Comparison of ENCODE assay signal across 8 cellular contexts in the genomic region with DNA sequence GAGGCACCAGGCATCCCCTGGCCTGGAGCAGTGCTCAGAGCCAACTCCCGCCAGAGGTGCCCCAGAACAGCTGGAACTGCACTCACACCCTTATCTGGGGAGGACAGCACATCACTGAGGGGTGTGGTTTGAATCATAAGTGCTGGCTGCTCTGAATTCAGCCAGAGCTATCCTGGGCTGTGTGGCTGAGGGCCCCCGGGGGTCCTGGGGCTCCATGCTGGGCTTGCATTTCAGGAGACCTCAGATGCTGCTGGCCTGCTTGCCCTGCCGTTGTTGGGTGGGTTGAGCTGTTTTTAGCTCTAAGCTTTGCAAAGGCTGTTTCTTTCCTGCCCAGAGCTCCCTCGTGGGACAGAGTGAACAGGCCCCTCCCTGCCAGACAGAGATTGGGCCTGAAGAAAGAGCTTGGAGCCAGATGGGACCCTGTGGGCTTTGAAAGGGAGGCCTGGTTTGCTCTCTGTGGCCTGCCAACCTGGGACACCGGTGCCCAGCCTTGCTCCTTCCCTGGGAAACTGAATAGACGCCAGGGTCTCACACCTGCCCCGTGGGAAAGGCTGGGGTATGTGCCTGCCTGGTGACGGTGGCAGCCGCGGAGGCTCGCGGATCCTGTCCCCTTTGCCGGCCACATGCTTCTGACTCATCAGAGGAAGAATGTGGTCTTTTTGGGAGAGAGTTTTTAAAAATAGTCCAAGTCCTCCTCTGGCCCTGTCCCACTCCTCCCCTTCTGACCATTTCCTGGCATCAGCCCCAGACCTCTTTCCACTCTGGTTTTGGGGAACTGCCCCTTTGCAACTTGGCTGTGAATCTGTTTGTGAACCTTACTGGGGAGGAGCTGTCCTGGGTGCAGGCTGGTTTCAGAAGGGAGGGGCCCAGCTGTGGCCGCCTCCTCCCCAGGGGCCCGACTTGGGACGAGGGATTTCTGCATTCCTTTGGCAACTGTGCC. TPM values are rescaled to one million over a fixed set of nuclear protein-coding genes. Genes with fewer than 3 reads are reported as not detected.
A peak's percentile ranks its signal among the peaks of the same experiment; 100 is the strongest.
DNase-seq lines count a peak whose midpoint lies in the region; ATAC-seq and TF ChIP-seq lines count a peak whose summit lies in the region.

No MANE protein-coding gene starts in this region.

- H3K9ac ChIP-seq in rectal smooth muscle tissue (ENCODE audit: low read length), result no peak overlapping the region

- peaks cover 39% of the 10 kb centered on the region for H3K4me1 ChIP-seq in rectal smooth muscle tissue (ENCODE audit: control insufficient read depth, insufficient read depth, low read length)

- H3K27ac ChIP-seq in rectal smooth muscle tissue (ENCODE audit: low read depth, low read length), result peak overlapping the region; percentile 88

- H3K9me3 Mint-ChIP-seq in WTC11, result no peaks in the 10 kb centered on the region

- ATAC-seq in WTC11, result no peak
- ATAC-seq in left cardiac atrium, result peak; percentile 83 to 85
- ATAC-seq in GM19452 (IDR thresholded peaks at IDR 0.05; ENCODE audit: unreplicated experiment), result no peak
- no peak for ATAC-seq in GM21515 (IDR thresholded peaks at IDR 0.05; ENCODE audit: unreplicated experiment)
- no peak for ATAC-seq in GM19397 (IDR thresholded peaks at IDR 0.05; ENCODE audit: unreplicated experiment)

- no peaks in the 10 kb centered on the region for H3K36me3 ChIP-seq in rectal smooth muscle tissue (ENCODE audit: control insufficient read depth, insufficient read depth, low read length)

- no peak for TF ChIP-seq CTCF in WTC11 (IDR thresholded peaks at IDR 0.05)

- peak overlapping the region; percentile 89 for H3K27ac Mint-ChIP-seq in WTC11

- peak overlapping the region; percentile 26 for H3K4me3 ChIP-seq in rectal smooth muscle tissue (ENCODE audit: low read length)

- no peaks in the 10 kb centered on the region for H3K27me3 Mint-ChIP-seq in WTC11 (ENCODE audit: low read depth)

- CTCF ChIA-PET in WTC11 (lab: Charles Lee), result interaction anchor here (0.8 to 3.3 kb wide), 11 partner anchors 13 to 68 kb away, joined by 3 to 14 read pairs (median 4); no protein-coding TSS in a partner anchor

- H3K4me1 Mint-ChIP-seq in WTC11, result peaks cover 88% of the 10 kb centered on the region

- POLR2A ChIA-PET in WTC11 (lab: Charles Lee), result interaction anchor here (0.6 to 1.0 kb wide), 3 partner anchors 28 to 965 kb away, joined by 3 to 5 read pairs (median 3); no protein-coding TSS in a partner anchor

- DNase-seq in ELR (ENCODE audit: low read depth) (peak; percentile 71), WTC11 (ENCODE audit: low spot score) (no peak), left cardiac atrium (peak; percentile 85)
- no peak for DNase-seq in stimulated activated CD4-positive, alpha-beta T cell treated with anti-CD3 and anti-CD28 coated beads, Interleukin-15, amount 100 ng/mL, for 24 hours

- H3K27me3 ChIP-seq in rectal smooth muscle tissue (ENCODE audit: control insufficient read depth, insufficient read depth, low read length), result no peaks in the 10 kb centered on the region

- intact Hi-C loops in left cardiac atrium (cut with DNase I), result no loop called here

- H3K4me3 Mint-ChIP-seq in WTC11, result no peak overlapping the region

- no peaks in the 10 kb centered on the region for H3K36me3 Mint-ChIP-seq in WTC11

TF ChIP-seq in WTC11, 78 proteins besides CTCF, POLR2A, EP300 and RAD21:
- TF ChIP-seq, protein P1, sequence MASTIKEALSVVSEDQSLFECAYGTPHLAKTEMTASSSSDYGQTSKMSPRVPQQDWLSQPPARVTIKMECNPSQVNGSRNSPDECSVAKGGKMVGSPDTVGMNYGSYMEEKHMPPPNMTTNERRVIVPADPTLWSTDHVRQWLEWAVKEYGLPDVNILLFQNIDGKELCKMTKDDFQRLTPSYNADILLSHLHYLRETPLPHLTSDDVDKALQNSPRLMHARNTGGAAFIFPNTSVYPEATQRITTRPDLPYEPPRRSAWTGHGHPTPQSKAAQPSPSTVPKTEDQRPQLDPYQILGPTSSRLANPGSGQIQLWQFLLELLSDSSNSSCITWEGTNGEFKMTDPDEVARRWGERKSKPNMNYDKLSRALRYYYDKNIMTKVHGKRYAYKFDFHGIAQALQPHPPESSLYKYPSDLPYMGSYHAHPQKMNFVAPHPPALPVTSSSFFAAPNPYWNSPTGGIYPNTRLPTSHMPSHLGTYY (CRISPR knock-in tag; IDR thresholded peaks at IDR 0.05), result no peak
- TF ChIP-seq, protein P2, sequence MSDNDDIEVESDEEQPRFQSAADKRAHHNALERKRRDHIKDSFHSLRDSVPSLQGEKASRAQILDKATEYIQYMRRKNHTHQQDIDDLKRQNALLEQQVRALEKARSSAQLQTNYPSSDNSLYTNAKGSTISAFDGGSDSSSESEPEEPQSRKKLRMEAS (CRISPR knock-in tag; IDR thresholded peaks at IDR 0.05), result no peak
- peak; percentile 79 for TF ChIP-seq ZNF423 (CRISPR knock-in tag; IDR thresholded peaks at IDR 0.05)

RNA-seq across cellular contexts. Expression of a gene that starts 30.0 kb away (rescaled TPM):
- total RNA-seq in WTC11 (2021) (32.4 to 34.6 TPM (median 34.4 TPM) in 3 replicates), left cardiac atrium (10 to 100 TPM; 40.6 to 44.9 TPM)

Comparison
In these comparisons a context has a peak if more than half of its experiments do, and no peak if none do; other contexts are left out.
1. DNase-seq: peak in ELR (single experiment) and left cardiac atrium (single experiment); none in WTC11 (single experiment) and stimulated activated CD4-positive, alpha-beta T cell treated with anti-CD3 and anti-CD28 coated beads, Interleukin-15, amount 100 ng/mL, for 24 hours (single experiment).
2. ATAC-seq: peak in left cardiac atrium (2 of 2); none in WTC11 (single experiment), GM19452 (single experiment), GM21515 (single experiment) and GM19397 (single experiment).